In genomic region chr19:11418518-11419506, GRCh38 we compare ENCODE assay signal across 1 cellular context.
TF ChIP-seq lines count a peak whose summit lies in the region.

Gene RGL3 (minus strand): TSS chr19:11419314. CDS start chr19:11419278, 36 bp downstream.

TF ChIP-seq in HepG2, 621 proteins besides CTCF, POLR2A, EP300 and RAD21 (continued from another document and continues in another):
- TF ChIP-seq SP1 (IDR thresholded peaks at IDR 0.05) (no peak), SP1 (CRISPR knock-in tag; IDR thresholded peaks at IDR 0.05) (0 out of 2 replicates have a peak, but pooled peaks have one; percentile 14), ATF7-NPFF (CRISPR knock-in tag; IDR thresholded peaks at IDR 0.05; ENCODE audit: low read depth) (peak; percentile 54; the same call in 1 of the 2 replicates), ZNF768 (CRISPR knock-in tag; IDR thresholded peaks at IDR 0.05) (no peak; the same call in 1 of the 2 replicates), GABPB1 (CRISPR knock-in tag; IDR thresholded peaks at IDR 0.05) (peak; percentile 83), ZNF660 (CRISPR knock-in tag; IDR thresholded peaks at IDR 0.05; ENCODE audit: borderline replicate concordance, low read depth) (no peak), ZNF597 (CRISPR knock-in tag; IDR thresholded peaks at IDR 0.05) (no peak), JARID2 (CRISPR knock-in tag; IDR thresholded peaks at IDR 0.05; ENCODE audit: insufficient replicate concordance) (peak; percentile 32), RCOR2 (CRISPR knock-in tag; IDR thresholded peaks at IDR 0.05) (no peak), RFXAP (CRISPR knock-in tag; IDR thresholded peaks at IDR 0.05; ENCODE audit: borderline replicate concordance) (no peak), SMC3 (IDR thresholded peaks at IDR 0.05; ENCODE audit: low read length) (no peak), ZNF614 (CRISPR knock-in tag; IDR thresholded peaks at IDR 0.05; ENCODE audit: borderline replicate concordance) (no peak), HDAC1 (CRISPR knock-in tag; IDR thresholded peaks at IDR 0.05) (peak; percentile 27; the same call in 1 of the 2 replicates), ZNF788 (CRISPR knock-in tag; IDR thresholded peaks at IDR 0.05; ENCODE audit: borderline replicate concordance) (peak; percentile 34; the same call in 1 of the 2 replicates), RBM22 (optimal IDR thresholded peaks at IDR 0.05; ENCODE audit: low read length) (no peak), ZBTB7B (CRISPR knock-in tag; IDR thresholded peaks at IDR 0.05) (no peak), ZNF687 (CRISPR knock-in tag; IDR thresholded peaks at IDR 0.05) (peak; percentile 69), NFIC (IDR thresholded peaks at IDR 0.05; ENCODE audit: low read length) (no peak), SP2 (CRISPR knock-in tag; IDR thresholded peaks at IDR 0.05) (no peak), ZNF841 (CRISPR knock-in tag; IDR thresholded peaks at IDR 0.05; ENCODE audit: borderline replicate concordance) (no peak), SUZ12 (IDR thresholded peaks at IDR 0.05; ENCODE audit: low read depth, low read length) (no peak), FOXM1 (CRISPR knock-in tag; IDR thresholded peaks at IDR 0.05) (no peak), ZNF792 (CRISPR knock-in tag; IDR thresholded peaks at IDR 0.05) (0 out of 2 replicates have a peak, but pooled peaks have one; percentile 19), KAT7 (CRISPR knock-in tag; IDR thresholded peaks at IDR 0.05; ENCODE audit: borderline replicate concordance) (no peak), SYNCRIP (IDR thresholded peaks at IDR 0.05; ENCODE audit: insufficient read depth, low read depth, low read length) (no peak), KMT2A (CRISPR knock-in tag; IDR thresholded peaks at IDR 0.05) (no peak), CENPT (CRISPR knock-in tag; IDR thresholded peaks at IDR 0.05; ENCODE audit: low read depth) (no peak), JUNB (CRISPR knock-in tag; IDR thresholded peaks at IDR 0.05; ENCODE audit: borderline replicate concordance) (no peak), ZNF274 (CRISPR knock-in tag; IDR thresholded peaks at IDR 0.05) (peak; percentile 44; the same call in 1 of the 2 replicates), MIER3 (CRISPR knock-in tag; IDR thresholded peaks at IDR 0.05; ENCODE audit: borderline replicate concordance) (no peak), NFRKB (IDR thresholded peaks at IDR 0.05) (no peak), ZNF83 (CRISPR knock-in tag; IDR thresholded peaks at IDR 0.05; ENCODE audit: borderline replicate concordance) (0 out of 2 replicates have a peak, but pooled peaks have one; percentile 1), SNAPC4 (CRISPR knock-in tag; IDR thresholded peaks at IDR 0.05) (0 out of 2 replicates have a peak, but pooled peaks have one; percentile 25), KLF16 (CRISPR knock-in tag; IDR thresholded peaks at IDR 0.05) (peak in 1 of 2 experiments; percentile 28; a peak in 1 of 4 replicates), NFIB (CRISPR knock-in tag; IDR thresholded peaks at IDR 0.05; ENCODE audit: borderline replicate concordance) (no peak), HIC2 (CRISPR knock-in tag; IDR thresholded peaks at IDR 0.05; ENCODE audit: low read depth) (no peak), ZNF879 (CRISPR knock-in tag; IDR thresholded peaks at IDR 0.05) (no peak), ZNF143 (CRISPR knock-in tag; IDR thresholded peaks at IDR 0.05) (no peak), JUND (CRISPR knock-in tag; IDR thresholded peaks at IDR 0.05) (no peak), HNRNPL (IDR thresholded peaks at IDR 0.05; ENCODE audit: low read depth, low read length) (0 out of 2 replicates have a peak, but pooled peaks have one; percentile 43), ZC3H13 (CRISPR knock-in tag; IDR thresholded peaks at IDR 0.05) (no peak), ZNF496 (CRISPR knock-in tag; IDR thresholded peaks at IDR 0.05; ENCODE audit: insufficient replicate concordance) (no peak), MTF2 (CRISPR knock-in tag; IDR thresholded peaks at IDR 0.05; ENCODE audit: borderline replicate concordance) (no peak), ETV5 (CRISPR knock-in tag; IDR thresholded peaks at IDR 0.05; ENCODE audit: borderline replicate concordance) (peak; percentile 57; the same call in 1 of the 2 replicates), ZNF407 (CRISPR knock-in tag; IDR thresholded peaks at IDR 0.05; ENCODE audit: not compliant biosample characterization) (no peak), ZNF335 (CRISPR knock-in tag; IDR thresholded peaks at IDR 0.05) (peak; percentile 82; the same call in 1 of the 2 replicates), HES4 (CRISPR knock-in tag; IDR thresholded peaks at IDR 0.05; ENCODE audit: borderline replicate concordance) (no peak)
